Comparison of ENCODE assay signal across 8 cellular contexts in the genomic region with DNA sequence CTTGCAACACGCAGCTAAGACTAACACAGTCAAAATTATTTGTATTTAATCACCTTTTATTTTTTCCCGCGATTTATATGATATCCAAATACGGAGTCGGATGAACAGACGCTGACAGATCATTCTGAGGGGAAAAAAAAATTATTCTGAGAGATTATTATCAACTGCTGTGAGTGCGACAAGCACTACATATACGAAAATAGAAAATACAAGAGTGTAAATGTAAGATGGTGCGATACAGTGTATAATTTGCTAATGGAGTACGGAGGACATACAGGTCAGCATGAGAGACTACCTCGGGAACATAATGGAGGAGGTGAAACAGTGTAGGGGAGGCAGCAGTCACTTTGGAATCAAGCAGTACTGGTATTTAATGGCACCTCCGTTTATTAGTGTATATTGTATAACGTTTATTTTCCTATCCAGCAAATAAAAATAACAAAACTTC. TPM values are rescaled to one million over a fixed set of nuclear protein-coding genes. Genes with fewer than 3 reads are reported as not detected.
DNase-seq lines count a peak whose midpoint lies in the region; ATAC-seq, FAIRE-seq and TF ChIP-seq lines count a peak whose summit lies in the region.

No MANE protein-coding gene starts in this region.

- TF ChIP-seq CTCF in Panc1 (IDR thresholded peaks at IDR 0.05) (no peak), pancreas (IDR thresholded peaks at IDR 0.05) (no peak)

- no peaks in the 10 kb centered on the region; the same call in 1 of the 2 replicates for H3K36me3 ChIP-seq in Panc1 (ENCODE audit: control insufficient read depth, insufficient read depth, low read length)
- H3K36me3 ChIP-seq in pancreas = no peaks in the 10 kb centered on the region

- intact Hi-C loops in Panc1 (cut with micrococcal nuclease; ENCODE audit: unreplicated experiment) (no loop called here), pancreas (cut with DNase I) (no loop called here)

- no peaks in the 10 kb centered on the region for H3K27me3 ChIP-seq in Panc1 (ENCODE audit: control insufficient read depth, insufficient read depth, low read length)
- no peaks in the 10 kb centered on the region for H3K27me3 ChIP-seq in pancreas

- in situ Hi-C loops in Panc1 (cut with HindIII; ENCODE audit: low pct_unique_long_range_greater_than_20kb, low sequenced_read_pairs) = no loop called here

- FAIRE-seq in pancreas (lab: Jason Lieb, UNC) = no peak

- DNase-seq in NCI-H146 (lab: John Stamatoyannopoulos, UW) (peak; percentile 5), NCI-H146 treated with DMSO at 0.1 percent for 48 hours (lab: John Stamatoyannopoulos, UW; ENCODE audit: unreplicated experiment) (no peak), Panc1 (ENCODE audit: low read depth, low spot score) (no peak), erythroblast (lab: John Stamatoyannopoulos, UW) (no peak), pancreas (no peak)

- H3K9me3 ChIP-seq in Panc1 (ENCODE audit: control insufficient read depth, insufficient read depth, low read depth, low read length) = no peaks in the 10 kb centered on the region
- no peaks in the 10 kb centered on the region for H3K9me3 ChIP-seq in pancreas

- no peak for ATAC-seq in Panc1
- ATAC-seq in pancreas = peak in 2 of 4 donors; percentile 14 to 18
- no peak for ATAC-seq in HG02885 (IDR thresholded peaks at IDR 0.05; ENCODE audit: poor library complexity, unreplicated experiment)
- ATAC-seq in HG02798 (IDR thresholded peaks at IDR 0.05; ENCODE audit: poor library complexity, unreplicated experiment) = no peak
- no peak for ATAC-seq in HG02678 (IDR thresholded peaks at IDR 0.05; ENCODE audit: unreplicated experiment)

- peak; percentile 25 for TF ChIP-seq POLR2A in erythroblast (IDR thresholded peaks at IDR 0.05; ENCODE audit: low read length)

- WGBS in pancreas, 2 donors = 3 to 5% methylated on average over 13 of the region's 13 CpGs

- no TSS peak for BruUV-seq in Panc1 (replicated peaks; lab: Mats Ljungman, UMichigan)

- H3K4me3 ChIP-seq in Panc1 (ENCODE audit: low read depth in 2 of 2, low read length in 2 of 2) = peak overlapping the region; percentile 69 to 76
- H3K4me3 ChIP-seq in pancreas = peak overlapping the region; percentile 13 to 92 (median 53)

- CTCF ChIA-PET in Panc1 (lab: Charles Lee) = interaction anchor here (1.0 kb wide), 1 partner anchor 21 kb away, joined by 14 read pairs; a partner anchor contains a TSS

- H3K27ac ChIP-seq in Panc1 (ENCODE audit: low read length) (peak overlapping the region; percentile 96), pancreas (peak overlapping the region in 3 of 4 donors; percentile 51 to 89 (median 81))

- POLR2A ChIA-PET in Panc1 (lab: Charles Lee) = interaction anchor here (0.9 kb wide), 1 partner anchor 22 kb away, joined by 4 read pairs; a partner anchor contains a TSS

- H3K4me1 ChIP-seq in Panc1 (ENCODE audit: control insufficient read depth, insufficient read depth, low read length) = peaks cover 9% of the 10 kb centered on the region; the same call in 1 of the 2 replicates
- peaks cover 4 to 23% (median 9%) of the 10 kb centered on the region in 3 donors for H3K4me1 ChIP-seq in pancreas

RNA-seq across cellular contexts. Expression of a gene that starts 2.8 kb away (rescaled TPM):
- 14.5 TPM for total RNA-seq in Panc1 (2021; ENCODE audit: unreplicated experiment)
- polyA plus RNA-seq in Panc1 (2012; ENCODE audit: insufficient read length) = 4.3 TPM
- total RNA-seq in pancreas = 1 to 10 TPM; 2.6 to 5.7 (median 3.7) TPM
- polyA plus RNA-seq in pancreas = 1 to 10 TPM; 1.1 to 2.1 TPM

RNA-seq across cellular contexts. Expression of a gene that starts 21.5 kb away (rescaled TPM):
- 23.7 TPM for total RNA-seq in Panc1 (2021; ENCODE audit: unreplicated experiment)
- polyA plus RNA-seq in Panc1 (2012; ENCODE audit: insufficient read length) = 26.8 TPM
- 10 to 100 TPM in 5 of 6 donors, 1 to 10 TPM in 1; 9.0 to 16.3 (median 13.0) TPM for total RNA-seq in pancreas
- 10 to 100 TPM in 1 of 2 donors, 1 to 10 TPM in 1; 9.7 to 23.2 TPM for polyA plus RNA-seq in pancreas
